Comparison of ENCODE assay signal across 20 cellular contexts in the genomic region with DNA sequence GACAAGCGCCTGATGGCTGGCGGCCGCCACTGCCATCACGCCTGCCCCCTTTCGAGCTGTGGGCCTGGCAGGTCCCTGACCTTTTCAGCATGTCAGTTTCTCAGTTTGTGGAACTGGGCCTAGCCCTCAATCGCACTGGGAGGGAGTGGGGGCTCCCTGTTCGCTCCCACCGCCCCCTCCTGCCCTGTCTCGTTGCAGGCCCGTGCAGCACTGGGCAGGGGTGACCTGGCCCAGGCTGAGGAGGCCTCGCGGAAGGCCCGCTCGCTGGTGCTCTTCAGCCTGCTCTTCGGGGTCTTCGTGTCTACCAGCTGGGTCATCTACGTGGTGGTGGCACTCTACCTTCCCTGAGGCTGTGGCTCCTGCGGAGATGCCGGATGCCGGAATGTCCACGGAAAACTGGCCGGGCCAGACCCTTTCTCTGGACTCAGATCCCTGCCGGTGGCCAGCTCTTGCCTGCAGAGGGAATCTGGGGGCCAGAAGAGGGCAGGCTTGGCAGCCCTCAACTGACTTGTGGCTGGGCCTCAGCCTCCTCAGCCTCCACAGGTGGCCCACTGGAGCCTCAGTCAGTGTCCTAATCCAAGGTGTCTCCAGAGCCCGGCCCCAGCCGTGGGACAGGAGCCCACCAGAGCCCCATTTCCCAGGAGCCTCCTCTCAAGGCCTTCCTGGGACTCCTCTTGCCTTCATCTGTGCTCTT. TPM values are rescaled to one million over a fixed set of nuclear protein-coding genes. Genes with fewer than 3 reads are reported as not detected.
"Had no signal": no experiment of that assay in that cellular context is flagged by ENCODE, and none has a peak within 500 bp of the region (broad histone marks: within the 10 kb centered on the region; RNA-seq: fewer than 3 reads in every experiment).

No MANE protein-coding gene starts in this region.

- H3K4me1 ChIP-seq: esophagus squamous epithelium, left lung, lower lobe of right lung had no signal

- H3K27me3 ChIP-seq: ovary had no signal

- FAIRE-seq: colon, islet of Langerhans, small intestine had no signal

- H3K27ac ChIP-seq: esophagus squamous epithelium, hepatocyte, left lung, lower lobe of right lung, ovary had no signal

- H2AFZ ChIP-seq: hepatocyte had no signal

- H3K79me2 ChIP-seq: hepatocyte had no signal

- DNase-seq: cerebellar nuclear complex; effector memory CD8-positive, alpha-beta T cell; esophagus squamous epithelium; foreskin fibroblast; left lung; lower lobe of right lung; naive thymus-derived CD4-positive, alpha-beta T cell; nephron progenitor cell; ovary; right cardiac atrium; small intestine; stimulated activated CD4-positive, alpha-beta T cell treated with anti-CD3 and anti-CD28 coated beads, Interleukin-12 subunit alpha, Interleukin-12 subunit beta, amount 100 ng/mL, for 4 hours; stimulated activated naive CD4-positive, alpha-beta T cell; trophoblast cell had no signal

- ATAC-seq: effector memory CD8-positive, alpha-beta T cell; left lung; naive thymus-derived CD4-positive, alpha-beta T cell had no signal

- H3K4me3 ChIP-seq: esophagus squamous epithelium, hepatocyte, left lung, lower lobe of right lung, ovary had no signal

- H3K36me3 ChIP-seq: esophagus squamous epithelium, left lung, lower lobe of right lung, ovary had no signal

- H3K4me2 ChIP-seq: hepatocyte had no signal

RNA-seq across cellular contexts. Expression of gene PRRT1B, which starts 12.7 kb away (rescaled TPM):
- total RNA-seq: epithelial cell of proximal tubule; esophagus squamous epithelium; naive thymus-derived CD4-positive, alpha-beta T cell; right cardiac atrium; urinary bladder had no signal
- polyA plus RNA-seq: naive thymus-derived CD4-positive, alpha-beta T cell; ovary; right cardiac atrium; thymus; urinary bladder had no signal
